In genomic region chr11:13207270-13207664, GRCh38 we compare ENCODE assay signal across 10 cellular contexts.
A peak's percentile ranks its signal among the peaks of the same experiment; 100 is the strongest.
DNase-seq lines count a peak whose midpoint lies in the region; FAIRE-seq and TF ChIP-seq lines count a peak whose summit lies in the region.
"Had no signal": no experiment of that assay in that cellular context is flagged by ENCODE, and none has a peak within 500 bp of the region (broad histone marks: within the 10 kb centered on the region; RNA-seq: fewer than 3 reads in every experiment).

No MANE protein-coding gene starts in this region.

- H3K36me3 Mint-ChIP-seq in activated CD4-positive, alpha-beta memory T cell treated with anti-CD3 and anti-CD28 coated beads for 36 hours: no peaks in the 10 kb centered on the region

- no peaks in the 10 kb centered on the region for H3K9me3 Mint-ChIP-seq in activated CD4-positive, alpha-beta memory T cell treated with anti-CD3 and anti-CD28 coated beads for 36 hours

- CTCF ChIA-PET in activated CD4-positive, alpha-beta memory T cell treated with anti-CD3 and anti-CD28 coated beads for 36 hours (lab: Charles Lee): interaction anchor here (0.9 to 6.4 kb wide), 5 partner anchors 24 to 247 kb away, joined by 3 to 42 read pairs (median 10); no protein-coding TSS in a partner anchor

- peaks cover 3 to 4% of the 10 kb centered on the region in 2 donors for H3K4me1 ChIP-seq in small intestine (ENCODE audit: control insufficient read depth in 2 of 2, insufficient read depth in 1 of 2, low read depth in 1 of 2, low read length in 1 of 2)

- 18 to 56% (median 32%) methylated on average over 3 of the region's 3 CpGs for WGBS in small intestine, 3 donors

- H3K27ac Mint-ChIP-seq in activated CD4-positive, alpha-beta memory T cell treated with anti-CD3 and anti-CD28 coated beads for 36 hours: no peak overlapping the region

- intact Hi-C loops in activated CD4-positive, alpha-beta memory T cell treated with anti-CD3 and anti-CD28 coated beads for 36 hours (cut with micrococcal nuclease): loop anchor here (10.0 kb wide), 1 partner anchor 532 kb away; the partner anchor contains the start of gene TEAD1

- no peaks in the 10 kb centered on the region for H3K27me3 Mint-ChIP-seq in activated CD4-positive, alpha-beta memory T cell treated with anti-CD3 and anti-CD28 coated beads for 36 hours

- no peak for TF ChIP-seq POLR2A in erythroblast (IDR thresholded peaks at IDR 0.05; ENCODE audit: low read length)

- no peaks in the 10 kb centered on the region for H3K27me3 ChIP-seq in small intestine (ENCODE audit: control insufficient read depth in 2 of 2, insufficient read depth in 2 of 2, low read length in 2 of 2)

- no peak for FAIRE-seq in small intestine (lab: Jason Lieb, UNC)

- DNase-seq in NCI-H82 (lab: John Stamatoyannopoulos, UW) (peak; percentile 4), NCI-H82 treated with DMSO at 0.1 percent for 48 hours (lab: John Stamatoyannopoulos, UW; ENCODE audit: unreplicated experiment) (no peak), fibroblast of mammary gland (ENCODE audit: low read depth) (no peak), small intestine (no peak), superior temporal gyrus (ENCODE audit: extremely low spot score) (no peak), germinal center (ENCODE audit: low spot score) (no peak), erythroblast (lab: John Stamatoyannopoulos, UW) (no peak)
- no peak for DNase-seq in activated CD4-positive, alpha-beta memory T cell treated with anti-CD3 and anti-CD28 coated beads for 36 hours
- DNase-seq: retina had no signal

- TF ChIP-seq CTCF in fibroblast of mammary gland (conservative IDR thresholded peaks at IDR 0.05; ENCODE audit: control insufficient read depth, insufficient read depth, low read depth, low read length): peak; percentile 16

- H3K36me3 ChIP-seq in small intestine (ENCODE audit: control insufficient read depth in 2 of 2, insufficient read depth in 2 of 2, low read length in 2 of 2): no peaks in the 10 kb centered on the region

- H3K4me3 ChIP-seq in fibroblast of mammary gland (ENCODE audit: control insufficient read depth, low read depth, low read length) (no peak overlapping the region), small intestine (ENCODE audit: low read depth in 1 of 2, low read length in 2 of 2) (no peak overlapping the region)

- POLR2A ChIA-PET in activated CD4-positive, alpha-beta memory T cell treated with anti-CD3 and anti-CD28 coated beads for 36 hours (lab: Charles Lee): no interaction called here

- peak overlapping the region; percentile 63 for H3K4me3 Mint-ChIP-seq in activated CD4-positive, alpha-beta memory T cell treated with anti-CD3 and anti-CD28 coated beads for 36 hours

- H3K9me3 ChIP-seq in small intestine (ENCODE audit: control insufficient read depth, low read depth): no peaks in the 10 kb centered on the region

- peak overlapping the region; percentile 73 to 87 for H3K27ac ChIP-seq in small intestine (ENCODE audit: low read depth in 1 of 2, low read length in 1 of 2)
- H3K27ac ChIP-seq: VCaP had no signal

- H3K4me1 Mint-ChIP-seq in activated CD4-positive, alpha-beta memory T cell treated with anti-CD3 and anti-CD28 coated beads for 36 hours (ENCODE audit: low read depth): peaks cover 45% of the 10 kb centered on the region
